8 cellular contexts compared by ENCODE assay signal in genomic region chr2:182715896-182716664, GRCh38. TPM values are rescaled to one million over a fixed set of nuclear protein-coding genes. Genes with fewer than 3 reads are reported as not detected.
DNase-seq lines count a peak whose midpoint lies in the region; ATAC-seq and TF ChIP-seq lines count a peak whose summit lies in the region.

DNAJC10 (plus strand) TSS chr2:182716257; CDS start chr2:182718087, 1,830 bp downstream.

- no peak within 1 kb of the TSS for H3K4me3 Mint-ChIP-seq in WTC11

- H3K4me1 Mint-ChIP-seq in WTC11: no peaks in the 10 kb centered on the region; the same call in 1 of the 2 replicates

- H3K36me3 Mint-ChIP-seq in WTC11: peaks cover 2% of the 10 kb centered on the region; the same call in 1 of the 2 replicates

- ATAC-seq in GM18867 (IDR thresholded peaks at IDR 0.05; ENCODE audit: unreplicated experiment) (peak; percentile 84), HG03097 (IDR thresholded peaks at IDR 0.05; ENCODE audit: low FRiP score, unreplicated experiment) (peak; percentile 91), WTC11 (peak; percentile 95)

- H3K4me3 ChIP-seq in AG04449 (ENCODE audit: low read depth, low read length): peak within 1 kb of the TSS; percentile 97

- no peak within 1 kb of the TSS for H3K27ac Mint-ChIP-seq in WTC11

- TF ChIP-seq CTCF in AG04449 (IDR thresholded peaks at IDR 0.05; ENCODE audit: insufficient read depth, low read length, missing control alignments) (no peak), WTC11 (IDR thresholded peaks at IDR 0.05) (no peak)

- peak within 1 kb of the TSS; percentile 68 for H3K27ac ChIP-seq in caudate nucleus (ENCODE audit: low read depth, low read length)

- CTCF ChIA-PET in AG04449 (lab: Yijun Ruan, JAX): interaction anchor here (1.3 to 2.4 kb wide), 2 partner anchors 49 to 530 kb away, joined by 4 to 7 read pairs; no protein-coding TSS in a partner anchor
- CTCF ChIA-PET in WTC11 (lab: Charles Lee): interaction anchor here (1.0 to 1.5 kb wide), 5 partner anchors 47 to 1381 kb away, joined by 3 to 7 read pairs (median 3); no protein-coding TSS in a partner anchor

- POLR2A ChIA-PET in AG04449 (lab: Yijun Ruan, JAX) (interaction anchor here (1.1 kb wide), 1 partner anchor 17 kb away, joined by 3 read pairs; no protein-coding TSS in a partner anchor), WTC11 (lab: Charles Lee) (interaction anchor here (0.6 kb wide), 1 partner anchor 363 kb away, joined by 3 read pairs; no protein-coding TSS in a partner anchor)

- no peaks in the 10 kb centered on the region for H3K27me3 Mint-ChIP-seq in WTC11 (ENCODE audit: low read depth)

- peak; percentile 40 for DNase-seq in AG04449 (ENCODE audit: low read depth, low spot score)
- peak; percentile 88 for DNase-seq in NCI-H2171 treated with DMSO at 0.1 percent for 48 hours (lab: John Stamatoyannopoulos, UW)
- DNase-seq in WTC11 (ENCODE audit: low spot score): peak; percentile 88
- DNase-seq in caudate nucleus (lab: John Stamatoyannopoulos, UW): peak; percentile 10 to 95 (median 88)
- peak; percentile 89 for DNase-seq in inferior parietal cortex (ENCODE audit: extremely low spot score)
- DNase-seq in stimulated activated CD4-positive, alpha-beta T cell treated with anti-CD3 and anti-CD28 coated beads, Interleukin-12 subunit alpha, Interleukin-12 subunit beta, amount 100 ng/mL, for 24 hours (ENCODE audit: low read depth in 2 of 2): peak; percentile 76 to 84

- no peaks in the 10 kb centered on the region for H3K9me3 Mint-ChIP-seq in WTC11

TF ChIP-seq in WTC11, 78 proteins besides CTCF, POLR2A, EP300 and RAD21 (continues in another document):
- TF ChIP-seq E2F5 (CRISPR knock-in tag; IDR thresholded peaks at IDR 0.05) (peak; percentile 87), ZNF121 (CRISPR knock-in tag; IDR thresholded peaks at IDR 0.05) (no peak), ZNF317 (CRISPR knock-in tag; IDR thresholded peaks at IDR 0.05; ENCODE audit: borderline replicate concordance, low read depth) (no peak), SOX15 (CRISPR knock-in tag; IDR thresholded peaks at IDR 0.05) (no peak), ELF4 (CRISPR knock-in tag; IDR thresholded peaks at IDR 0.05; ENCODE audit: low read depth) (no peak), GABPB1 (CRISPR knock-in tag; IDR thresholded peaks at IDR 0.05) (peak; percentile 76; the same call in 1 of the 2 replicates), TCF7 (CRISPR knock-in tag; IDR thresholded peaks at IDR 0.05; ENCODE audit: low read depth) (no peak), USF1 (CRISPR knock-in tag; IDR thresholded peaks at IDR 0.05) (peak; percentile 70), PRRX2 (CRISPR knock-in tag; IDR thresholded peaks at IDR 0.05) (no peak), GRHL2 (CRISPR knock-in tag; IDR thresholded peaks at IDR 0.05; ENCODE audit: insufficient replicate concordance, severe bottlenecking) (no peak), ZNF281 (CRISPR knock-in tag; IDR thresholded peaks at IDR 0.05) (peak; percentile 51; the same call in 1 of the 2 replicates), CREM (CRISPR knock-in tag; IDR thresholded peaks at IDR 0.05) (peak; percentile 87), MXD4 (CRISPR knock-in tag; IDR thresholded peaks at IDR 0.05; ENCODE audit: borderline replicate concordance) (no peak), TEAD4 (CRISPR knock-in tag; IDR thresholded peaks at IDR 0.05) (no peak; the same call in 1 of the 2 replicates), ATF2 (CRISPR knock-in tag; IDR thresholded peaks at IDR 0.05; ENCODE audit: borderline replicate concordance, low read depth) (no peak), AR (CRISPR knock-in tag; IDR thresholded peaks at IDR 0.05) (no peak), SP1 (CRISPR knock-in tag; conservative IDR thresholded peaks at IDR 0.05) (peak; percentile 90), NR2C2 (CRISPR knock-in tag; IDR thresholded peaks at IDR 0.05) (no peak), E2F1 (CRISPR knock-in tag; IDR thresholded peaks at IDR 0.05) (no peak), ZBTB21 (CRISPR knock-in tag; IDR thresholded peaks at IDR 0.05; ENCODE audit: borderline replicate concordance) (no peak; the same call in 1 of the 2 replicates), GTF2I (CRISPR knock-in tag; conservative IDR thresholded peaks at IDR 0.05) (no peak), ATF1 (CRISPR knock-in tag; IDR thresholded peaks at IDR 0.05) (peak; percentile 91; the same call in 1 of the 2 replicates), SMAD3 (CRISPR knock-in tag; IDR thresholded peaks at IDR 0.05; ENCODE audit: borderline replicate concordance) (peak; percentile 64; the same call in 1 of the 2 replicates), HMGA2 (CRISPR knock-in tag; IDR thresholded peaks at IDR 0.05) (peak; percentile 6; the same call in 1 of the 2 replicates)

RNA-seq across cellular contexts. Expression of gene DNAJC10, which starts in this region (rescaled TPM):
- 103 to 109 TPM (median 103 TPM) in 3 replicates for total RNA-seq in WTC11 (2021)

Comparison
In these comparisons a context has a peak if more than half of its experiments do, and no peak if none do; other contexts are left out.
1. Peak in every context shown above with its lines: DNase-seq, ATAC-seq, H3K4me3 ChIP-seq and H3K27ac ChIP-seq.